In the genomic region with DNA sequence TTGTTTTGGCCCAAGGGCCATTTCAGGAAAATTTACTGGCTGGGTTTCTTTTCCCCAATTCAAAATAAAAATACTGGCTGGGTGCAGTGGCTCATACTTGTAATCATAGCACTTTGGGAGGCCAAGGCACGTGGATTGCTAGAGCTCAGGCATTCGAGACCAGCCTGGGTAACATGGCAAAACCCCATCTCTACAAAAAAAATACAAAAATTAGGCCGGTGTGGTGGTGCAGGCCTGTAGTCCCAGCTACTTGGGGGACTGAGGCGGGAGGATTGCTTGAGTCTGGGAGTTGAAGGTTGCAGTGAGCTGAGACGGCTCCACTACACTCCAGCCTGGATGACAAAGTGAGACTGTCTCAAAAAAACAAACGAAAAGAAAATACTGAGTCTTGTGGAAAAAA, we compare ENCODE assay signal across 13 cellular contexts.
"Had no signal": no experiment of that assay in that cellular context is flagged by ENCODE, and none has a peak within 500 bp of the region (broad histone marks: within the 10 kb centered on the region; RNA-seq: fewer than 3 reads in every experiment).

No MANE protein-coding gene starts in this region.

- H3K27ac ChIP-seq: breast epithelium, esophagus muscularis mucosa, foreskin keratinocyte, lower lobe of right lung, tibial nerve had no signal

- H3K4me1 ChIP-seq: breast epithelium, esophagus muscularis mucosa, foreskin keratinocyte, lower lobe of right lung, tibial nerve had no signal

- H3K4me3 ChIP-seq: breast epithelium, esophagus muscularis mucosa, lower lobe of right lung, skin epidermis, tibial nerve had no signal

- H3K36me3 ChIP-seq: breast epithelium, lower lobe of right lung had no signal

- H3K9me3 ChIP-seq: breast epithelium, esophagus muscularis mucosa, lower lobe of right lung, tibial nerve had no signal

- ATAC-seq: activated CD4-positive, CD25-positive, alpha-beta regulatory T cell treated with anti-CD3 and anti-CD28 coated beads, Interleukin-2, amount 50 U/mL, for 24 hours; lower lobe of right lung; naive thymus-derived CD8-positive, alpha-beta T cell had no signal

- DNase-seq: activated CD4-positive, alpha-beta T cell treated with anti-CD3 and anti-CD28 coated beads, Interleukin-2, amount 50 U/mL, for 4 hours; activated effector memory CD4-positive, alpha-beta T cell treated with Interleukin-2 at 50 U/mL for 16 hours; activated T-cell treated with anti-CD3 and anti-CD28 coated beads, Interleukin-2, amount 50 U/mL, for 1 hour; left cardiac atrium; lower lobe of right lung; naive thymus-derived CD8-positive, alpha-beta T cell; nucleus accumbens had no signal

- H3K27me3 ChIP-seq: breast epithelium, esophagus muscularis mucosa, foreskin keratinocyte, tibial nerve had no signal
